In genomic region chr6:12012566-12013367, GRCh38 we compare ENCODE assay signal across 8 cellular contexts. TPM values are rescaled to one million over a fixed set of nuclear protein-coding genes. Genes with fewer than 3 reads are reported as not detected.
A peak's percentile ranks its signal among the peaks of the same experiment; 100 is the strongest.
DNase-seq lines count a peak whose midpoint lies in the region; ATAC-seq lines count a peak whose summit lies in the region.

No MANE protein-coding gene starts in this region.

- peaks cover 57% of the 10 kb centered on the region for H3K4me1 Mint-ChIP-seq in activated T-cell treated with anti-CD3 and anti-CD28 coated beads, Interleukin-2, amount 50 U/mL, for 4 hours (ENCODE audit: low read depth)

- DNase-seq in COLO668 (lab: John Stamatoyannopoulos, UW; ENCODE audit: unreplicated experiment) (peak; percentile 61), NT2/D1 (ENCODE audit: low read depth, low spot score) (peak; percentile 57)
- DNase-seq in activated T-cell treated with anti-CD3 and anti-CD28 coated beads, Interleukin-2, amount 50 U/mL, for 4 hours = peak; percentile 62
- peak; percentile 50 to 54 for DNase-seq in stimulated activated CD8-positive, alpha-beta memory T cell treated with anti-CD3 and anti-CD28 coated beads, Interleukin-4, amount 100 ng/mL, for 4 hours (ENCODE audit: low read depth in 2 of 2, low spot score in 1 of 2)

- peaks cover 5% of the 10 kb centered on the region for H3K9me3 Mint-ChIP-seq in activated T-cell treated with anti-CD3 and anti-CD28 coated beads, Interleukin-2, amount 50 U/mL, for 4 hours

- H3K36me3 ChIP-seq in NT2/D1 (ENCODE audit: insufficient read depth, insufficient read length, low read length) (peaks cover 23% of the 10 kb centered on the region), esophagus (ENCODE audit: control insufficient read depth in 2 of 2, insufficient read depth in 2 of 2, low read length in 1 of 2) (peaks cover 6 to 7% of the 10 kb centered on the region in 2 donors), mucosa of stomach (ENCODE audit: control insufficient read depth, insufficient read depth, low read length) (no peaks in the 10 kb centered on the region)

- H3K27me3 ChIP-seq in NT2/D1 (ENCODE audit: insufficient read depth, insufficient read length) (peaks cover 16% of the 10 kb centered on the region), esophagus (ENCODE audit: control insufficient read depth in 1 of 2, insufficient read depth in 2 of 2, low read length in 2 of 2) (no peaks in the 10 kb centered on the region), mucosa of stomach (ENCODE audit: control insufficient read depth, insufficient read depth, low read length) (no peaks in the 10 kb centered on the region)

- no peaks in the 10 kb centered on the region for H3K4me1 ChIP-seq in NT2/D1 (ENCODE audit: insufficient read depth, insufficient read length)
- H3K4me1 ChIP-seq in esophagus (ENCODE audit: control insufficient read depth in 2 of 2, insufficient read depth in 2 of 2, low read length in 1 of 2) = peaks cover 0 to 2% of the 10 kb centered on the region in 2 donors
- peaks cover 15% of the 10 kb centered on the region for H3K4me1 ChIP-seq in mucosa of stomach (ENCODE audit: control insufficient read depth, insufficient read depth, low read length)

- H3K9me3 ChIP-seq in NT2/D1 (ENCODE audit: insufficient read depth, low read length) (peaks cover 23% of the 10 kb centered on the region), esophagus (ENCODE audit: control insufficient read depth in 2 of 2, insufficient read depth in 1 of 2, low read depth in 1 of 2, low read length in 1 of 2) (no peaks in the 10 kb centered on the region), mucosa of stomach (ENCODE audit: control insufficient read depth, low read length) (no peaks in the 10 kb centered on the region)

- no peaks in the 10 kb centered on the region for H3K27me3 Mint-ChIP-seq in activated T-cell treated with anti-CD3 and anti-CD28 coated beads, Interleukin-2, amount 50 U/mL, for 4 hours (ENCODE audit: low read depth)

- H3K4me3 Mint-ChIP-seq in activated T-cell treated with anti-CD3 and anti-CD28 coated beads, Interleukin-2, amount 50 U/mL, for 4 hours = peak overlapping the region; percentile 94

- H3K9ac ChIP-seq in NT2/D1 (ENCODE audit: insufficient read length, low read depth) (peak overlapping the region; percentile 81), mucosa of stomach (ENCODE audit: low read length) (peak overlapping the region; percentile 79)

- H3K27ac ChIP-seq in esophagus (ENCODE audit: low read depth in 2 of 2, low read length in 1 of 2) = peak overlapping the region; percentile 96 to 99

- H3K36me3 Mint-ChIP-seq in activated T-cell treated with anti-CD3 and anti-CD28 coated beads, Interleukin-2, amount 50 U/mL, for 4 hours (ENCODE audit: insufficient read depth) = peaks cover 23% of the 10 kb centered on the region

- peak overlapping the region; percentile 68 for H3K4me3 ChIP-seq in NT2/D1 (ENCODE audit: insufficient read length, low read depth)
- peak overlapping the region; percentile 84 to 95 for H3K4me3 ChIP-seq in esophagus (ENCODE audit: low read depth in 1 of 2, low read length in 2 of 2)
- H3K4me3 ChIP-seq in mucosa of stomach (ENCODE audit: low read length) = peak overlapping the region; percentile 84

- WGBS in esophagus, 2 donors = 0% methylated on average over 36 to 61 of the region's 62 CpGs

- ATAC-seq in HG03378 (IDR thresholded peaks at IDR 0.05; ENCODE audit: unreplicated experiment) (peak; percentile 22), HG02798 (IDR thresholded peaks at IDR 0.05; ENCODE audit: poor library complexity, unreplicated experiment) (no peak)
- ATAC-seq in activated T-cell treated with anti-CD3 and anti-CD28 coated beads, Interleukin-2, amount 50 U/mL, for 4 hours = peak; percentile 23 to 31

RNA-seq across cellular contexts. Expression of gene HIVEP1, which starts 0.7 kb away (rescaled TPM):
- total RNA-seq in activated T-cell treated with anti-CD3 and anti-CD28 coated beads, Interleukin-2, amount 50 U/mL, for 4 hours = 10 to 100 TPM; 24.2 to 26.1 (median 25.8) TPM
- polyA plus RNA-seq in esophagus = 1 to 10 TPM; 4.0 to 7.8 TPM
